In genomic region chr2:31598694-31599093, GRCh38 we compare ENCODE assay signal across 26 cellular contexts. TPM values are rescaled to one million over a fixed set of nuclear protein-coding genes. Genes with fewer than 3 reads are reported as not detected.
"Had no signal": no experiment of that assay in that cellular context is flagged by ENCODE, and none has a peak within 500 bp of the region (broad histone marks: within the 10 kb centered on the region; RNA-seq: fewer than 3 reads in every experiment).

No MANE protein-coding gene starts in this region.

- DNase-seq: stimulated activated CD4-positive, alpha-beta T cell treated with anti-CD3 and anti-CD28 coated beads, Interleukin-2, amount 100 ng/mL, for 48 hours; stimulated activated CD4-positive, alpha-beta T cell treated with anti-CD3 and anti-CD28 coated beads, Interleukin-4, amount 100 ng/mL, for 1 hour; stimulated activated CD4-positive, alpha-beta T cell treated with anti-CD3 and anti-CD28 coated beads, Interleukin-4, amount 100 ng/mL, for 24 hours; stimulated activated CD4-positive, alpha-beta T cell treated with anti-CD3 and anti-CD28 coated beads, Interleukin-4, amount 100 ng/mL, for 4 hours; stimulated activated CD8-positive, alpha-beta memory T cell treated with anti-CD3 and anti-CD28 coated beads, Interleukin-4, amount 100 ng/mL, for 48 hours; stimulated activated naive B cell treated with anti-CD40 and anti-IgM and Interleukin-4, amounts not matched to agents 10 μg/mL and 1 μg/mL and 100 μg/mL, for 72 hours; stimulated activated naive CD4-positive, alpha-beta T cell; stimulated activated naive CD4-positive, alpha-beta T cell treated with Interleukin-2 at 50 U/mL for 16 hours; stimulated activated naive CD8-positive, alpha-beta T cell treated with anti-CD3 and anti-CD28 coated beads, Interleukin-15, amount 100 ng/mL, for 72 hours; stimulated activated naive CD8-positive, alpha-beta T cell treated with anti-CD3 and anti-CD28 coated beads, Interleukin-15, Interleukin-2, amounts not matched to agents 100 U/mL and 50 U/mL, for 24 hours; stomach; substantia nigra; testis; thyroid gland; tibial artery; transverse colon; trophoblast cell; upper lobe of left lung; uterus had no signal

- H3K4me1 ChIP-seq: stomach, suprapubic skin, testis, thyroid gland, tibial artery, tibial nerve, transverse colon, upper lobe of left lung, uterus, vagina had no signal

- H3K36me3 ChIP-seq: stomach, suprapubic skin, thoracic aorta, thyroid gland, tibial artery, tibial nerve, transverse colon, upper lobe of left lung, uterus, vagina had no signal

- H3K4me3 ChIP-seq: stomach, suprapubic skin, testis, thoracic aorta, thyroid gland, tibial artery, tibial nerve, transverse colon, upper lobe of left lung, uterus, vagina had no signal

- H3K27ac ChIP-seq: stomach, suprapubic skin, testis, thoracic aorta, thyroid gland, tibial artery, tibial nerve, transverse colon, upper lobe of left lung, uterus, vagina had no signal

- H3K27me3 ChIP-seq: stomach, suprapubic skin, testis, thyroid gland, tibial artery, tibial nerve, transverse colon, upper lobe of left lung, uterus, vagina had no signal

- FAIRE-seq: urothelium cell line had no signal

- ATAC-seq: stimulated activated effector memory CD8-positive, alpha-beta T cell treated with anti-CD3 and anti-CD28 coated beads, Interleukin-12 subunit alpha, Interleukin-12 subunit beta, amount 100 ng/mL, for 72 hours; stimulated activated memory B cell treated with anti-CD40 and anti-IgM and Interleukin-4, amounts not matched to agents 10 μg/mL and 1 μg/mL and 100 μg/mL, for 72 hours; stimulated activated naive B cell treated with anti-CD40 and anti-IgM and Interleukin-4, amounts not matched to agents 10 μg/mL and 1 μg/mL and 100 μg/mL, for 72 hours; stimulated activated naive CD8-positive, alpha-beta T cell treated with anti-CD3 and anti-CD28 coated beads, Interleukin-15, amount 100 ng/mL, for 72 hours; stimulated activated naive CD8-positive, alpha-beta T cell treated with anti-CD3 and anti-CD28 coated beads, Interleukin-15, Interleukin-2, amounts not matched to agents 100 U/mL and 50 U/mL, for 24 hours had no signal

- H3K9me3 ChIP-seq: testis, thyroid gland, uterus, vagina had no signal

RNA-seq across cellular contexts. Expression of gene SRD5A2, which starts 18.0 kb away (rescaled TPM):
- total RNA-seq: suprapubic skin, thoracic aorta, tibial nerve, transverse colon had no signal
